In the genomic region with DNA sequence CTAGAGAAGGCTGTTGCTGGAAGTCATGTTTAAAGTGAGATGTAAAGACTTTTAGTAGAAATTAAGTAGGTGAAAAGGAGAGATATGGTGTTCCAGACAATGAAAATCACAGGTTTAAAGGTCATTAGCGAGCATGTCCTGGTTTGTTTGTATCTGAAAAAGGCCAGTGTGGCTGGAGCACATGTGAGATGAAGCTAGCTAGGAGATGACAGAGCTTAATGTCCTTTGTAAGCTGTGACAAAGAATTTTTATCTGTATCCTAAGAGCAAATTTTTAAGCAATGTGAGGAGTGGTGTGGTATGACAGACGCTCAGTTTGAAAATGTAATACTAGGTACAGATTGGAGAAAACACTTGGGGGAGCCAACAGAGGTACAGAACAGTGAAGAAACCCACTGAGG, we compare ENCODE assay signal across 27 cellular contexts.
A peak's percentile ranks its signal among the peaks of the same experiment; 100 is the strongest.
DNase-seq lines count a peak whose midpoint lies in the region; ATAC-seq, FAIRE-seq and TF ChIP-seq lines count a peak whose summit lies in the region.
"Had no signal": no experiment of that assay in that cellular context is flagged by ENCODE, and none has a peak within 500 bp of the region (broad histone marks: within the 10 kb centered on the region; RNA-seq: fewer than 3 reads in every experiment).

No MANE protein-coding gene starts in this region.

- H2AFZ ChIP-seq in PC-9 = peak overlapping the region; percentile 26; the same call in 1 of the 2 replicates

- no peak for TF ChIP-seq CTCF in left ventricle myocardium inferior (IDR thresholded peaks at IDR 0.05; ENCODE audit: borderline replicate concordance)
- TF ChIP-seq CTCF in PC-9 (conservative IDR thresholded peaks at IDR 0.05) = no peak

- no peak overlapping the region for H3K4me2 ChIP-seq in PC-9
- H3K4me2 ChIP-seq: BLaER1 had no signal

- H3K36me3 ChIP-seq in left ventricle myocardium inferior = no peaks in the 10 kb centered on the region
- no peaks in the 10 kb centered on the region for H3K36me3 ChIP-seq in PC-9 (ENCODE audit: low read depth)
- H3K36me3 ChIP-seq: BE2C, BLaER1 had no signal

- no peaks in the 10 kb centered on the region for H4K20me1 ChIP-seq in PC-9 (ENCODE audit: insufficient read depth)
- H4K20me1 ChIP-seq: BLaER1 had no signal

- no peaks in the 10 kb centered on the region for H3K4me1 ChIP-seq in right cardiac atrium (ENCODE audit: control insufficient read depth, insufficient read depth, low read length)
- H3K4me1 ChIP-seq in left ventricle myocardium inferior = no peaks in the 10 kb centered on the region
- H3K4me1 ChIP-seq in PC-9 (replicated peaks; ENCODE audit: insufficient read depth) = no peaks in the 10 kb centered on the region

- DNase-seq in left ventricle myocardium superior (no peak), cardiac septum (ENCODE audit: low spot score) (no peak), right cardiac atrium (no peak), left ventricle myocardium inferior (no peak), PC-9 (no peak), RCC 7860 (ENCODE audit: low spot score) (no peak), NCI-H1930 (lab: John Stamatoyannopoulos, UW) (no peak)
- DNase-seq: 8988T; ACHN; BE2C; C1 segment of cervical spinal cord; CD4-positive, alpha-beta memory T cell; CD4-positive, CD25-positive, alpha-beta regulatory T cell; CD8-positive, alpha-beta memory T cell; COR-L47; DMS 273 treated with DMSO at 0.1 percent for 48 hours; DMS153; DMS53; DMS79; DND-41; EL; GDM1 had no signal

- FAIRE-seq in RCC 7860 (lab: Jason Lieb, UNC) = no peak
- FAIRE-seq: A204.1, GM12878, GM12892, GM18507 had no signal

- no peaks in the 10 kb centered on the region; the same call in 1 of the 2 replicates for H3K9me2 ChIP-seq in PC-9 (ENCODE audit: insufficient read depth)

- POLR2A ChIA-PET in PC-9 (lab: Charles Lee; ENCODE audit: unreplicated experiment) = no interaction called here

- H3K27me3 ChIP-seq in right cardiac atrium (ENCODE audit: control insufficient read depth, insufficient read depth) (no peaks in the 10 kb centered on the region), left ventricle myocardium inferior (ENCODE audit: low read depth) (no peaks in the 10 kb centered on the region), PC-9 (ENCODE audit: insufficient read depth, low read depth) (no peaks in the 10 kb centered on the region)
- H3K27me3 ChIP-seq: BE2C, BLaER1 had no signal

- H3K27ac ChIP-seq in right cardiac atrium (ENCODE audit: low read length) = peak overlapping the region; percentile 48
- no peak overlapping the region for H3K27ac ChIP-seq in left ventricle myocardium inferior (replicated peaks)
- H3K27ac ChIP-seq in PC-9 = no peak overlapping the region
- H3K27ac ChIP-seq: BLaER1 had no signal

- CTCF ChIA-PET in PC-9 (lab: Charles Lee) = no interaction called here

- H3F3A ChIP-seq in PC-9 (ENCODE audit: insufficient read depth, low read depth) = no peaks in the 10 kb centered on the region

- H3K79me2 ChIP-seq in PC-9 (ENCODE audit: low read depth) = no peaks in the 10 kb centered on the region

- intact Hi-C loops in left ventricle myocardium superior (cut with micrococcal nuclease) = no loop called here
- intact Hi-C loops in cardiac septum (cut with DNase I) = no loop called here
- intact Hi-C loops in right cardiac atrium (cut with DNase I) = no loop called here
- intact Hi-C loops in left ventricle myocardium inferior (cut with micrococcal nuclease) = no loop called here
- intact Hi-C loops in PC-9 (cut with micrococcal nuclease; ENCODE audit: unreplicated experiment) = no loop called here

- no TSS peak for BruUV-seq in PC-9 (replicated peaks; lab: Mats Ljungman, UMichigan)

- 59% methylated on average over 2 of the region's 2 CpGs for WGBS in right cardiac atrium

- ATAC-seq in left ventricle myocardium superior (peak; percentile 47), right cardiac atrium (peak; percentile 45 to 85)
- ATAC-seq: GM12878 had no signal

- no peaks in the 10 kb centered on the region for H3K9me3 ChIP-seq in right cardiac atrium (ENCODE audit: control insufficient read depth, low read length)
- H3K9me3 ChIP-seq in left ventricle myocardium inferior (replicated peaks) = no peaks in the 10 kb centered on the region
- 0 out of 2 replicates have a peak, but pooled peaks cover 3% of the 10 kb centered on the region for H3K9me3 ChIP-seq in PC-9 (ENCODE audit: insufficient read depth, low read depth)
- H3K9me3 ChIP-seq: BE2C had no signal

- H3K4me3 ChIP-seq in right cardiac atrium (ENCODE audit: low read length) (no peak overlapping the region), left ventricle myocardium inferior (no peak overlapping the region), PC-9 (no peak overlapping the region)
- H3K4me3 ChIP-seq: BLaER1, GM12878 had no signal
